24 cellular contexts compared by ENCODE assay signal in the genomic region with DNA sequence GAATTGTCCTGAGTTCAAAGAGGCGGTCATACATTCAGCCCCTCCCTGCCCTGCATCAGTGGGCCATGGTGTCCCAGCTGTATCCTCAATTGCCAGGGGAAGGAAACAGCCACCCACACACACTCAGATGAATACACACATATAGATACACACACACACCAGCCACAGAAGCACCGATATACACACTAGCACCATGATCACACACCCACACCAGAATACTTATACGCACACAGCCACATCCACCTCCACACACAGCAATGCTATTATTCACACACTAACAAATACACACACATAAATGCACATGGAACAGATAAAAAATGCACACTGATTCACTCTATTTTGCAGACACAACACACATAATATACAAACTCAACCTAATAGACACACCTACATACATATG. TPM values are rescaled to one million over a fixed set of nuclear protein-coding genes. Genes with fewer than 3 reads are reported as not detected.
A peak's percentile ranks its signal among the peaks of the same experiment; 100 is the strongest.
DNase-seq lines count a peak whose midpoint lies in the region; ATAC-seq and TF ChIP-seq lines count a peak whose summit lies in the region.
"Had no signal": no experiment of that assay in that cellular context is flagged by ENCODE, and none has a peak within 500 bp of the region (broad histone marks: within the 10 kb centered on the region; RNA-seq: fewer than 3 reads in every experiment).

No MANE protein-coding gene starts in this region.

- DNase-seq in glutamatergic neuron, result no peak
- no peak for DNase-seq in AML-193 (lab: John Stamatoyannopoulos, UW)
- DNase-seq: DMS53, EL, GF-D8, GM23248, HCEC 1CT, IMR-90, NCI-H1092 treated with DMSO at 0.1 percent for 48 hours, NCI-H146, NCI-H2029, NCI-H2227 treated with DMSO at 0.1 percent for 48 hours, NCI-H510A, PC-9, SHP77 treated with DMSO at 0.1 percent for 48 hours had no signal

- peak overlapping the region; percentile 51 for H3K4me3 Mint-ChIP-seq in glutamatergic neuron (ENCODE audit: unreplicated experiment)

- H3K27ac Mint-ChIP-seq in glutamatergic neuron (ENCODE audit: unreplicated experiment), result no peak overlapping the region
- H3K27ac Mint-ChIP-seq: CD14-positive monocyte had no signal

- peaks cover 34 to 50% (median 43%) of the 10 kb centered on the region in 10 experiments for H3K4me1 ChIP-seq in BLaER1 treated with 17β-estradiol and CSF1 and Interleukin-3, amounts not matched to agents 10 nM and 100 nM

- H3K4me3 ChIP-seq in BLaER1 treated with 17β-estradiol and CSF1 and Interleukin-3, amounts not matched to agents 10 nM and 100 nM, result no peak overlapping the region
- H3K4me3 ChIP-seq: GM23248, PC-9, SK-N-MC had no signal

- H3K36me3 ChIP-seq in BLaER1 treated with 17β-estradiol and CSF1 and Interleukin-3, amounts not matched to agents 10 nM and 100 nM, result no peaks in the 10 kb centered on the region

- no peaks in the 10 kb centered on the region for H3K36me3 Mint-ChIP-seq in glutamatergic neuron (ENCODE audit: unreplicated experiment)
- H3K36me3 Mint-ChIP-seq: CD14-positive monocyte had no signal

- no peak overlapping the region for H3K9ac ChIP-seq in BLaER1 treated with 17β-estradiol and CSF1 and Interleukin-3, amounts not matched to agents 10 nM and 100 nM
- H3K9ac ChIP-seq: GM23248, KMS-11 had no signal

- TF ChIP-seq CTCF in glutamatergic neuron (IDR thresholded peaks at IDR 0.05; ENCODE audit: partially characterized antibody, unreplicated experiment), result no peak

- peaks cover 0 to 74% (median 23%) of the 10 kb centered on the region in 11 experiments; a peak in 14 of 22 replicates for H4K20me1 ChIP-seq in BLaER1 treated with 17β-estradiol and CSF1 and Interleukin-3, amounts not matched to agents 10 nM and 100 nM

- peaks cover 0 to 2% (median under 1%) of the 10 kb centered on the region in 11 experiments; a peak in 9 of 22 replicates for H3K9me3 ChIP-seq in BLaER1 treated with 17β-estradiol and CSF1 and Interleukin-3, amounts not matched to agents 10 nM and 100 nM (replicated peaks in 1 of 11)

- no peak for ATAC-seq in HG03469 (IDR thresholded peaks at IDR 0.05; ENCODE audit: unreplicated experiment)
- no peak for ATAC-seq in GM18517 (IDR thresholded peaks at IDR 0.05; ENCODE audit: unreplicated experiment)
- ATAC-seq in GM21367 (IDR thresholded peaks at IDR 0.05; ENCODE audit: unreplicated experiment), result no peak

- peak overlapping the region; percentile 37 to 67 (median 56) for H3K4me2 ChIP-seq in BLaER1 treated with 17β-estradiol and CSF1 and Interleukin-3, amounts not matched to agents 10 nM and 100 nM
- H3K4me2 ChIP-seq: KMS-11, PC-9 had no signal

- H3K9me3 Mint-ChIP-seq in glutamatergic neuron (ENCODE audit: unreplicated experiment), result peaks cover 7% of the 10 kb centered on the region

- H3K27me3 ChIP-seq in BLaER1 treated with 17β-estradiol and CSF1 and Interleukin-3, amounts not matched to agents 10 nM and 100 nM, result peaks cover 36 to 44% (median 41%) of the 10 kb centered on the region in 11 experiments

- H3K27me3 Mint-ChIP-seq in glutamatergic neuron (ENCODE audit: unreplicated experiment), result peaks cover 15% of the 10 kb centered on the region

- no peak overlapping the region for H3K27ac ChIP-seq in BLaER1 treated with 17β-estradiol and CSF1 and Interleukin-3, amounts not matched to agents 10 nM and 100 nM
- peak overlapping the region; percentile 8 for H3K27ac ChIP-seq in angular gyrus (ENCODE audit: low read depth, low read length)
- H3K27ac ChIP-seq: GM23248, KMS-11, PC-9, RWPE1, SK-N-MC had no signal

- H3K4me1 Mint-ChIP-seq in glutamatergic neuron (ENCODE audit: low read depth, unreplicated experiment), result peaks cover 30% of the 10 kb centered on the region

RNA-seq across cellular contexts. Expression of a gene that starts 1.4 kb away (rescaled TPM):
- 16.9 TPM for total RNA-seq in glutamatergic neuron (ENCODE audit: unreplicated experiment)
- total RNA-seq: IMR-90 had no signal
